ENCODE assay signal across 8 cellular contexts in genomic region chr5:139787568-139788293, GRCh38. TPM values are rescaled to one million over a fixed set of nuclear protein-coding genes. Genes with fewer than 3 reads are reported as not detected.
DNase-seq lines count a peak whose midpoint lies in the region; ATAC-seq and TF ChIP-seq lines count a peak whose summit lies in the region.

No MANE protein-coding gene starts in this region.

- intact Hi-C loops in lower lobe of right lung (cut with DNase I) = loop anchor here (5.0 kb wide), 1 partner anchor 60 kb away; no protein-coding TSS in a partner anchor

- H3K27ac Mint-ChIP-seq in activated CD4-positive, alpha-beta memory T cell treated with anti-CD3 and anti-CD28 coated beads, Interleukin-2, amount 10 ng/mL, durations not matched to agents 7 days and 5 days = no peak overlapping the region

- H3K9me3 Mint-ChIP-seq in activated CD4-positive, alpha-beta memory T cell treated with anti-CD3 and anti-CD28 coated beads, Interleukin-2, amount 10 ng/mL, durations not matched to agents 7 days and 5 days = no peaks in the 10 kb centered on the region

- peaks cover 31% of the 10 kb centered on the region for H3K27me3 Mint-ChIP-seq in activated CD4-positive, alpha-beta memory T cell treated with anti-CD3 and anti-CD28 coated beads, Interleukin-2, amount 10 ng/mL, durations not matched to agents 7 days and 5 days

- no peaks in the 10 kb centered on the region for H3K9me3 ChIP-seq in AG04450 (ENCODE audit: control insufficient read depth, insufficient read depth, low read length)
- H3K9me3 ChIP-seq in duodenal mucosa (ENCODE audit: control insufficient read depth in 1 of 2, low read length in 2 of 2) = no peaks in the 10 kb centered on the region
- H3K9me3 ChIP-seq in lower lobe of right lung = no peaks in the 10 kb centered on the region

- H3K4me3 ChIP-seq in AG04450 (ENCODE audit: low read depth, low read length) (peak overlapping the region; percentile 70), duodenal mucosa (ENCODE audit: low read depth in 1 of 2, low read length in 2 of 2) (peak overlapping the region; percentile 79 to 84), lower lobe of right lung (peak overlapping the region; percentile 68)

- H3K27me3 ChIP-seq in AG04450 (ENCODE audit: control insufficient read depth, insufficient read depth, low read length) (peaks cover 21% of the 10 kb centered on the region), duodenal mucosa (ENCODE audit: control insufficient read depth in 1 of 2, insufficient read depth in 2 of 2, low read length in 2 of 2) (peaks cover 6 to 9% of the 10 kb centered on the region in 2 donors), lower lobe of right lung (ENCODE audit: low read depth) (no peaks in the 10 kb centered on the region)

- no peak overlapping the region for H3K27ac ChIP-seq in AG04450 (ENCODE audit: low read depth, low read length)
- H3K27ac ChIP-seq in duodenal mucosa (ENCODE audit: low read depth, low read length) = no peak overlapping the region
- peak overlapping the region; percentile 18 for H3K27ac ChIP-seq in lower lobe of right lung

- peaks cover 4% of the 10 kb centered on the region for H3K4me1 Mint-ChIP-seq in activated CD4-positive, alpha-beta memory T cell treated with anti-CD3 and anti-CD28 coated beads, Interleukin-2, amount 10 ng/mL, durations not matched to agents 7 days and 5 days

- peak overlapping the region; percentile 57 for H3K4me3 Mint-ChIP-seq in activated CD4-positive, alpha-beta memory T cell treated with anti-CD3 and anti-CD28 coated beads, Interleukin-2, amount 10 ng/mL, durations not matched to agents 7 days and 5 days

- ATAC-seq in GM18868 (IDR thresholded peaks at IDR 0.05; ENCODE audit: unreplicated experiment) (peak; percentile 78), HG03342 (IDR thresholded peaks at IDR 0.05; ENCODE audit: unreplicated experiment) (peak; percentile 66), lower lobe of right lung (peak; percentile 94 to 95)

- CTCF ChIA-PET in AG04450 (lab: Charles Lee) = interaction anchor here (0.6 to 5.4 kb wide), 52 partner anchors 8 to 1727 kb away, joined by 3 to 214 read pairs (median 3); partner anchors contain the start of gene PSD2
- CTCF ChIA-PET in activated CD4-positive, alpha-beta memory T cell treated with anti-CD3 and anti-CD28 coated beads, Interleukin-2, amount 10 ng/mL, durations not matched to agents 7 days and 5 days (lab: Charles Lee) = interaction anchor here (0.6 to 7.6 kb wide), 41 partner anchors 8 to 373 kb away, joined by 3 to 170 read pairs (median 4); partner anchors contain the start of gene PSD2

- H3K9ac ChIP-seq in duodenal mucosa (ENCODE audit: low read depth in 1 of 2, low read length in 2 of 2) = peak overlapping the region in 1 of 2 donors; percentile 63

- POLR2A ChIA-PET in AG04450 (lab: Yijun Ruan, JAX) = interaction anchor here (0.5 kb wide), 1 partner anchor 102 kb away, joined by 4 read pairs; no protein-coding TSS in a partner anchor
- POLR2A ChIA-PET in activated CD4-positive, alpha-beta memory T cell treated with anti-CD3 and anti-CD28 coated beads, Interleukin-2, amount 10 ng/mL, durations not matched to agents 7 days and 5 days (lab: Charles Lee) = interaction anchor here (1.0 to 1.6 kb wide), 2 partner anchors 12 to 181 kb away, joined by 3 to 5 read pairs; no protein-coding TSS in a partner anchor

- H3K36me3 Mint-ChIP-seq in activated CD4-positive, alpha-beta memory T cell treated with anti-CD3 and anti-CD28 coated beads, Interleukin-2, amount 10 ng/mL, durations not matched to agents 7 days and 5 days (ENCODE audit: low read depth) = no peaks in the 10 kb centered on the region

- peak; percentile 92 for TF ChIP-seq CTCF in AG04450 (IDR thresholded peaks at IDR 0.05; ENCODE audit: low read depth, low read length)
- TF ChIP-seq CTCF in lower lobe of right lung (IDR thresholded peaks at IDR 0.05) = peak; percentile 92

- H3K4me1 ChIP-seq in duodenal mucosa (ENCODE audit: control insufficient read depth in 1 of 2, insufficient read depth in 2 of 2, low read length in 2 of 2) (peaks cover 0 to 4% of the 10 kb centered on the region in 2 donors), lower lobe of right lung (peaks cover 5% of the 10 kb centered on the region)

- DNase-seq in AG04450 (ENCODE audit: low read depth, low spot score) (peak; percentile 27), NCI-H526 (lab: John Stamatoyannopoulos, UW) (peak; percentile 64 to 94), lower lobe of right lung (peak; percentile 85)
- DNase-seq in activated CD4-positive, alpha-beta memory T cell treated with anti-CD3 and anti-CD28 coated beads, Interleukin-2, amount 10 ng/mL, durations not matched to agents 7 days and 5 days = peak; percentile 82
- DNase-seq in stimulated activated CD4-positive, alpha-beta T cell treated with anti-CD3 and anti-CD28 coated beads, TNF-alpha, amount 100 ng/mL, for 1 hour (ENCODE audit: low read depth in 3 of 3, low spot score in 1 of 3) = peak; percentile 40 to 91 (median 75)

- H3K36me3 ChIP-seq in duodenal mucosa (ENCODE audit: control insufficient read depth in 1 of 2, insufficient read depth in 2 of 2, low read length in 2 of 2) = no peaks in the 10 kb centered on the region
- no peaks in the 10 kb centered on the region for H3K36me3 ChIP-seq in lower lobe of right lung

RNA-seq across cellular contexts. Expression of gene PSD2, which starts 7.9 kb away (rescaled TPM):
- polyA plus RNA-seq in AG04450 (2011; rRNA removed) = 0.05 TPM in 1 of 2 replicates, not detected in the other
- polyA minus RNA-seq in AG04450 (2011; rRNA and poly(A)+ RNA removed) = 0.05 TPM in 1 of 2 replicates, not detected in the other
- not detected for total RNA-seq in activated CD4-positive, alpha-beta memory T cell treated with anti-CD3 and anti-CD28 coated beads, Interleukin-2, amount 10 ng/mL, durations not matched to agents 7 days and 5 days
- not detected for total RNA-seq in lower lobe of right lung

Comparison
In these comparisons a context has a peak if more than half of its experiments do, and no peak if none do; other contexts are left out.
1. DNase-seq: peak in every context shown above with its lines; median percentile 85 in lower lobe of right lung; 82 in activated CD4-positive, alpha-beta memory T cell treated with anti-CD3 and anti-CD28 coated beads, Interleukin-2, amount 10 ng/mL, durations not matched to agents 7 days and 5 days; 79 in NCI-H526; 75 in stimulated activated CD4-positive, alpha-beta T cell treated with anti-CD3 and anti-CD28 coated beads, TNF-alpha, amount 100 ng/mL, for 1 hour; 27 in AG04450.